In genomic region chr17:65185060-65185459, GRCh38 we compare ENCODE assay signal across 1 cellular context.
TF ChIP-seq lines count a peak whose summit lies in the region.

No MANE protein-coding gene starts in this region.

TF ChIP-seq in neural cell, 6 proteins besides CTCF, POLR2A, EP300 and RAD21:
- TF ChIP-seq REST (IDR thresholded peaks at IDR 0.05; ENCODE audit: borderline replicate concordance) (no peak), EZH2 (IDR thresholded peaks at IDR 0.05; ENCODE audit: borderline replicate concordance, insufficient read depth, low read length, poor library complexity, severe bottlenecking) (no peak), TAF1 (IDR thresholded peaks at IDR 0.05; ENCODE audit: low read depth) (no peak), SMC3 (conservative IDR thresholded peaks at IDR 0.05; ENCODE audit: poor library complexity) (no peak), POLR2AphosphoS5 (IDR thresholded peaks at IDR 0.05) (no peak), MXI1 (conservative IDR thresholded peaks at IDR 0.05; ENCODE audit: poor library complexity, severe bottlenecking) (no peak)
